8 cellular contexts compared by ENCODE assay signal in genomic region chr2:26764078-26764887, GRCh38. TPM values are rescaled to one million over a fixed set of nuclear protein-coding genes. Genes with fewer than 3 reads are reported as not detected.
A peak's percentile ranks its signal among the peaks of the same experiment; 100 is the strongest.
DNase-seq lines count a peak whose midpoint lies in the region; ATAC-seq and TF ChIP-seq lines count a peak whose summit lies in the region.

SLC35F6 (plus strand) TSS chr2:26764284; CDS start chr2:26764350, 66 bp downstream.

- H3K36me3 ChIP-seq in Peyer's patch = no peaks in the 10 kb centered on the region

- H3K36me3 Mint-ChIP-seq in natural killer cell = no peaks in the 10 kb centered on the region

- TF ChIP-seq CTCF in Peyer's patch (IDR thresholded peaks at IDR 0.05) (no peak), natural killer cell (IDR thresholded peaks at IDR 0.05) (no peak)

- H3K4me1 ChIP-seq in Peyer's patch = peaks cover 0 to 40% (median 1%) of the 10 kb centered on the region in 4 donors

- TF ChIP-seq POLR2A in Peyer's patch (IDR thresholded peaks at IDR 0.05) = peak; percentile 64 to 87

- DNase-seq in Caki2 (ENCODE audit: low read depth) (peak; percentile 83), HuH-7 (ENCODE audit: low spot score) (peak; percentile 76), Peyer's patch (peak; percentile 83 to 93 (median 91)), fibroblast of peridontal ligament (ENCODE audit: extremely low read depth) (peak; percentile 69), natural killer cell (peak; percentile 85)
- peak; percentile 79 for DNase-seq in activated T-helper 9 cell treated with anti-CD3 and anti-CD28 coated beads, Interleukin-2, amount 50 U/mL, for 16 hours (ENCODE audit: low read depth)
- peak; percentile 64 to 84 (median 78) for DNase-seq in stimulated activated naive CD4-positive, alpha-beta T cell (lab: John Stamatoyannopoulos, UW)

- peak within 1 kb of the TSS; percentile 89 to 93 for H3K27ac Mint-ChIP-seq in natural killer cell

- H3K4me3 ChIP-seq in Peyer's patch = peak within 1 kb of the TSS; percentile 72 to 98 (median 92)

- no peaks in the 10 kb centered on the region for H3K27me3 Mint-ChIP-seq in natural killer cell (ENCODE audit: low read depth in 2 of 2)

- peaks cover 27 to 38% of the 10 kb centered on the region in 2 donors for H3K4me1 Mint-ChIP-seq in natural killer cell

- H3K9me3 ChIP-seq in Peyer's patch = no peaks in the 10 kb centered on the region

- intact Hi-C loops in natural killer cell (cut with micrococcal nuclease) = loop anchor here (1.0 kb wide), 1 partner anchor 21 kb away; no protein-coding TSS in a partner anchor

- no peaks in the 10 kb centered on the region for H3K27me3 ChIP-seq in Peyer's patch

- in situ Hi-C loops in Caki2 (cut with HindIII; ENCODE audit: low pct_unique_long_range_greater_than_20kb, low sequenced_read_pairs) = loop anchor here (25.0 kb wide), 1 partner anchor 177 kb away; no protein-coding TSS in a partner anchor

- H3K9me3 Mint-ChIP-seq in natural killer cell = no peaks in the 10 kb centered on the region

- peak within 1 kb of the TSS; percentile 78 to 92 (median 90) for H3K27ac ChIP-seq in Peyer's patch

- H3K4me3 Mint-ChIP-seq in natural killer cell = peak within 1 kb of the TSS; percentile 97

- ATAC-seq in GM21367 (IDR thresholded peaks at IDR 0.05; ENCODE audit: unreplicated experiment) (peak; percentile 70), natural killer cell (peak; percentile 93 to 94 (median 93))

RNA-seq across cellular contexts. Expression of gene SLC35F6, which starts in this region (rescaled TPM):
- total RNA-seq in Caki2 (2014; rRNA removed; shearing (Covaris generic); ENCODE audit: low replicate concordance) = 59.5 and 61.8 TPM in 2 replicates
- total RNA-seq in Peyer's patch (10 to 100 TPM; 13.2 to 49.1 (median 38.1) TPM), natural killer cell (10 to 100 TPM; 30.0 to 35.6 (median 30.4) TPM)

Comparison
In these comparisons a context has a peak if more than half of its experiments do, and no peak if none do; other contexts are left out.
1. Peak in every context shown above with its lines: DNase-seq, ATAC-seq, H3K4me3 ChIP-seq and H3K27ac ChIP-seq.